Comparison of ENCODE assay signal across 8 cellular contexts in the genomic region with DNA sequence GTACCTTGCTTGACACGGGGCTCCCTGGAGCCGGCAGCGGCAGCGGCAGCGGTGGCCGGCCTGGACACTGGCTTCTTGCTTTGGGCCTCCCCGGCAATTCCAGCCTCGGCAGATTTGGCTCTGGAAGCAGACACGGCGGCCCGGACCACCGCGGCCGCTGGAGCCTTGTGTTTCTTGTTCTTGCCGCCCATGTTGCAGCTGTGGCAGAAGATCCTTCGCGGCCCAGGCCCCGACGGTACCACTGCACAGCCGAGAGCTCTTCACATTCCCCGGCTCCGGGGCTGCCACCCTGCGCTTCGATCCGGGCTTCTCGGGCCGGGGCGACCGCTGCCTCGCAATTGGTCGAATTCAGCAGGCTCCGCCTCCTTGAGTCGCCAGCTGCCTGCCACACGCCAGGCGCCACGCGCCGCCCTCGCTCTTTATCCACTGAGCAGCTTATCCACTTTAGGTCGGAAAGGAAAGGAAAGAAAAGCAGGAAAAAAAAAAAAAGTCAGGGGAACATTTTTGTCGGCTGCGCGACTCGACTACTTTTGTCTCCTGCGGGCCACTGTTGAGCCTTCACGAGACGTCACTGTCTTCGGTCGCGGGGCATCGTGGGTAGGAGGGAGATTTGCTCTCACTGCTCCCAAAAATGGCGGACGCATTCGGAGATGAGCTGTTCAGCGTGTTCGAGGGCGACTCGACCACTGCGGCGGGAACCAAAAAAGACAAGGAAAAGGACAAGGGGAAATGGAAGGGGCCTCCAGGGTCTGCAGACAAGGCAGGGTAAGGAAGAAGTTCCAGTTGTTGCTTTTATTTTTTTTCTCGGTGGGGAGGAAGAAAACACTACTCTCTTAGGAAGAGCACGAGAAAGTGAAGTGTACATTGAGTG. TPM values are rescaled to one million over a fixed set of nuclear protein-coding genes. Genes with fewer than 3 reads are reported as not detected.
DNase-seq lines count a peak whose midpoint lies in the region; ATAC-seq, FAIRE-seq and TF ChIP-seq lines count a peak whose summit lies in the region.

A gene with protein sequence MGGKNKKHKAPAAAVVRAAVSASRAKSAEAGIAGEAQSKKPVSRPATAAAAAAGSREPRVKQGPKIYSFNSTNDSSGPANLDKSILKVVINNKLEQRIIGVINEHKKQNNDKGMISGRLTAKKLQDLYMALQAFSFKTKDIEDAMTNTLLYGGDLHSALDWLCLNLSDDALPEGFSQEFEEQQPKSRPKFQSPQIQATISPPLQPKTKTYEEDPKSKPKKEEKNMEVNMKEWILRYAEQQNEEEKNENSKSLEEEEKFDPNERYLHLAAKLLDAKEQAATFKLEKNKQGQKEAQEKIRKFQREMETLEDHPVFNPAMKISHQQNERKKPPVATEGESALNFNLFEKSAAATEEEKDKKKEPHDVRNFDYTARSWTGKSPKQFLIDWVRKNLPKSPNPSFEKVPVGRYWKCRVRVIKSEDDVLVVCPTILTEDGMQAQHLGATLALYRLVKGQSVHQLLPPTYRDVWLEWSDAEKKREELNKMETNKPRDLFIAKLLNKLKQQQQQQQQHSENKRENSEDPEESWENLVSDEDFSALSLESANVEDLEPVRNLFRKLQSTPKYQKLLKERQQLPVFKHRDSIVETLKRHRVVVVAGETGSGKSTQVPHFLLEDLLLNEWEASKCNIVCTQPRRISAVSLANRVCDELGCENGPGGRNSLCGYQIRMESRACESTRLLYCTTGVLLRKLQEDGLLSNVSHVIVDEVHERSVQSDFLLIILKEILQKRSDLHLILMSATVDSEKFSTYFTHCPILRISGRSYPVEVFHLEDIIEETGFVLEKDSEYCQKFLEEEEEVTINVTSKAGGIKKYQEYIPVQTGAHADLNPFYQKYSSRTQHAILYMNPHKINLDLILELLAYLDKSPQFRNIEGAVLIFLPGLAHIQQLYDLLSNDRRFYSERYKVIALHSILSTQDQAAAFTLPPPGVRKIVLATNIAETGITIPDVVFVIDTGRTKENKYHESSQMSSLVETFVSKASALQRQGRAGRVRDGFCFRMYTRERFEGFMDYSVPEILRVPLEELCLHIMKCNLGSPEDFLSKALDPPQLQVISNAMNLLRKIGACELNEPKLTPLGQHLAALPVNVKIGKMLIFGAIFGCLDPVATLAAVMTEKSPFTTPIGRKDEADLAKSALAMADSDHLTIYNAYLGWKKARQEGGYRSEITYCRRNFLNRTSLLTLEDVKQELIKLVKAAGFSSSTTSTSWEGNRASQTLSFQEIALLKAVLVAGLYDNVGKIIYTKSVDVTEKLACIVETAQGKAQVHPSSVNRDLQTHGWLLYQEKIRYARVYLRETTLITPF (N-terminal part only) (minus strand): TSS at position 312 of the 871 bp plus-strand sequence. CDS start 121 bp downstream, at position 191.
A gene (plus strand): TSS at position 607 of the 871 bp plus-strand sequence. CDS start 25 bp downstream, at position 632.

- CTCF ChIA-PET in Calu3 (lab: Charles Lee): interaction anchor here (0.7 to 1.8 kb wide), 6 partner anchors 67 to 1612 kb away, joined by 3 to 4 read pairs (median 3); a partner anchor contains a TSS
- CTCF ChIA-PET in activated CD8-positive, alpha-beta memory T cell treated with anti-CD3 and anti-CD28 coated beads, Interleukin-2, amount 10 ng/mL, durations not matched to agents 7 days and 5 days (lab: Charles Lee): interaction anchor here (0.9 to 2.9 kb wide), 5 partner anchors 9 to 81 kb away, joined by 4 to 12 read pairs (median 5); a partner anchor contains a TSS

- DNase-seq in Calu3 (peak; percentile 90), NT2/D1 (ENCODE audit: low read depth, low spot score) (peak; percentile 72), mesenteric fat pad (ENCODE audit: low spot score) (peak; percentile 96)
- DNase-seq in activated CD8-positive, alpha-beta memory T cell treated with anti-CD3 and anti-CD28 coated beads, Interleukin-2, amount 10 ng/mL, durations not matched to agents 7 days and 5 days: peak; percentile 93
- DNase-seq in stimulated activated CD8-positive, alpha-beta memory T cell treated with anti-CD3 and anti-CD28 coated beads, Interleukin-15, amount 100 ng/mL, for 24 hours (ENCODE audit: low read depth): peak; percentile 65

- peak within 1 kb of the TSS; percentile 94 for H3K4me3 ChIP-seq in HUES48 (ENCODE audit: low read depth, low read length)
- H3K4me3 ChIP-seq in NT2/D1 (ENCODE audit: insufficient read length, low read depth): peak within 1 kb of the TSS; percentile 91

- H3K9me3 Mint-ChIP-seq in Calu3 (ENCODE audit: low read depth, unreplicated experiment): no peaks in the 10 kb centered on the region
- peaks cover 3% of the 10 kb centered on the region for H3K9me3 Mint-ChIP-seq in activated CD8-positive, alpha-beta memory T cell treated with anti-CD3 and anti-CD28 coated beads, Interleukin-2, amount 10 ng/mL, durations not matched to agents 7 days and 5 days (ENCODE audit: low read depth)

- no peak for TF ChIP-seq CTCF in Calu3 (IDR thresholded peaks at IDR 0.05; ENCODE audit: unreplicated experiment)

- ATAC-seq in GM21423 (IDR thresholded peaks at IDR 0.05; ENCODE audit: unreplicated experiment): peak; percentile 92
- ATAC-seq in activated CD8-positive, alpha-beta memory T cell treated with anti-CD3 and anti-CD28 coated beads, Interleukin-2, amount 10 ng/mL, durations not matched to agents 7 days and 5 days: peak; percentile 98

- no peaks in the 10 kb centered on the region for H3K9me3 ChIP-seq in HUES48 (ENCODE audit: control insufficient read depth, insufficient read depth, low read length)
- H3K9me3 ChIP-seq in NT2/D1 (ENCODE audit: insufficient read depth, low read length): peaks cover 9% of the 10 kb centered on the region

- peak within 1 kb of the TSS; percentile 95 for H3K27ac ChIP-seq in HUES48 (ENCODE audit: low read depth, low read length)

- peak; percentile 95 for FAIRE-seq in endometrium (lab: Jason Lieb, UNC)

- H3K36me3 Mint-ChIP-seq in Calu3 (ENCODE audit: insufficient read depth, unreplicated experiment): no peaks in the 10 kb centered on the region
- peaks cover 26% of the 10 kb centered on the region for H3K36me3 Mint-ChIP-seq in activated CD8-positive, alpha-beta memory T cell treated with anti-CD3 and anti-CD28 coated beads, Interleukin-2, amount 10 ng/mL, durations not matched to agents 7 days and 5 days

- peaks cover 22% of the 10 kb centered on the region for H3K4me1 Mint-ChIP-seq in Calu3 (ENCODE audit: low read depth, unreplicated experiment)
- peaks cover 23% of the 10 kb centered on the region for H3K4me1 Mint-ChIP-seq in activated CD8-positive, alpha-beta memory T cell treated with anti-CD3 and anti-CD28 coated beads, Interleukin-2, amount 10 ng/mL, durations not matched to agents 7 days and 5 days

- H3K4me3 Mint-ChIP-seq in Calu3 (ENCODE audit: low read depth, unreplicated experiment): no peak within 1 kb of the TSS
- H3K4me3 Mint-ChIP-seq in activated CD8-positive, alpha-beta memory T cell treated with anti-CD3 and anti-CD28 coated beads, Interleukin-2, amount 10 ng/mL, durations not matched to agents 7 days and 5 days: no peak within 1 kb of the TSS

- H3K36me3 ChIP-seq in HUES48 (ENCODE audit: control insufficient read depth, insufficient read depth, low read length) (peaks cover 8% of the 10 kb centered on the region), NT2/D1 (ENCODE audit: insufficient read depth, insufficient read length, low read length) (peaks cover 36% of the 10 kb centered on the region)

- no peaks in the 10 kb centered on the region for H3K27me3 Mint-ChIP-seq in Calu3 (ENCODE audit: unreplicated experiment)
- H3K27me3 Mint-ChIP-seq in activated CD8-positive, alpha-beta memory T cell treated with anti-CD3 and anti-CD28 coated beads, Interleukin-2, amount 10 ng/mL, durations not matched to agents 7 days and 5 days: no peaks in the 10 kb centered on the region

- no peak within 1 kb of the TSS for H3K27ac Mint-ChIP-seq in Calu3 (ENCODE audit: unreplicated experiment)
- no peak within 1 kb of the TSS for H3K27ac Mint-ChIP-seq in activated CD8-positive, alpha-beta memory T cell treated with anti-CD3 and anti-CD28 coated beads, Interleukin-2, amount 10 ng/mL, durations not matched to agents 7 days and 5 days

- BruUV-seq in Calu3 (replicated peaks; lab: Mats Ljungman, UMichigan): no TSS peak

- peaks cover 15% of the 10 kb centered on the region for H3K4me1 ChIP-seq in HUES48 (ENCODE audit: control insufficient read depth, insufficient read depth, low read length)
- no peaks in the 10 kb centered on the region for H3K4me1 ChIP-seq in NT2/D1 (ENCODE audit: insufficient read depth, insufficient read length)

- H3K27me3 ChIP-seq in HUES48 (ENCODE audit: control insufficient read depth, insufficient read depth, low read length) (no peaks in the 10 kb centered on the region), NT2/D1 (ENCODE audit: insufficient read depth, insufficient read length) (no peaks in the 10 kb centered on the region)

- H3K9ac ChIP-seq in HUES48 (ENCODE audit: low read depth, low read length): peak within 1 kb of the TSS; percentile 97
- peak within 1 kb of the TSS; percentile 97 for H3K9ac ChIP-seq in NT2/D1 (ENCODE audit: insufficient read length, low read depth)

- intact Hi-C loops in Calu3 (cut with micrococcal nuclease; ENCODE audit: unreplicated experiment): loop anchor here (5.0 kb wide), 2 partner anchors 75 to 130 kb away; a partner anchor contains a TSS

RNA-seq across cellular contexts. Expression of the first gene that starts in this region (rescaled TPM):
- total RNA-seq in Calu3 (2022) (17.2 and 20.1 TPM in 2 replicates), mesenteric fat pad (28.3 TPM)
- 10 to 100 TPM; 17.1 to 17.3 TPM for total RNA-seq in activated CD8-positive, alpha-beta memory T cell treated with anti-CD3 and anti-CD28 coated beads, Interleukin-2, amount 10 ng/mL, durations not matched to agents 7 days and 5 days

RNA-seq across cellular contexts. Expression of the second gene that starts in this region (rescaled TPM):
- total RNA-seq in Calu3 (2022) (73.9 and 79.0 TPM in 2 replicates), mesenteric fat pad (49.3 TPM)
- 10 to 100 TPM; 71.2 to 78.0 TPM for total RNA-seq in activated CD8-positive, alpha-beta memory T cell treated with anti-CD3 and anti-CD28 coated beads, Interleukin-2, amount 10 ng/mL, durations not matched to agents 7 days and 5 days

Comparison
In these comparisons a context has a peak if more than half of its experiments do, and no peak if none do; other contexts are left out.
1. Peak in every context shown above with its lines: DNase-seq, ATAC-seq, H3K4me3 ChIP-seq and H3K27ac ChIP-seq.